Comparison of ENCODE assay signal across 26 cellular contexts in the genomic region with DNA sequence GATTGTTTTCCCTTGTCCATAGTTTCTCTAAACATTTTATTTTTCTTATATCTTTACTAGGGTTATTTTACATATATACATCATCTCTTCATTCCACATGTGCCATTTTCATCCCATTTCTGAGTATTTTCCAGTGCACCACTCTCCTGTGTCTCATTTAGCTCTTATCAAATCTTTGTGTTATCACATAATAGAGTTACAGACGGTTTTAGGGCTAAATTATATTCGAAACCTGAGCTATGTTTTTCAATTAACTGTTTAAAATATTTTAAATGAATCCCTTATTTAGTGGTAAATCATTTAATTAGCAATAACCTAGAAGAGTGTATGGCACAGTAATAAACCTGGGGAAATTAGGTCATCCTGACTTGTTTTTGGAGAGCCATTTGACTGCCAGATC.
"Had no signal": no experiment of that assay in that cellular context is flagged by ENCODE, and none has a peak within 500 bp of the region (broad histone marks: within the 10 kb centered on the region; RNA-seq: fewer than 3 reads in every experiment).

No MANE protein-coding gene starts in this region.

- ATAC-seq: stimulated activated effector memory CD8-positive, alpha-beta T cell treated with anti-CD3 and anti-CD28 coated beads, Interleukin-12 subunit alpha, Interleukin-12 subunit beta, amount 100 ng/mL, for 72 hours; stimulated activated memory B cell treated with anti-CD40 and anti-IgM and Interleukin-4, amounts not matched to agents 10 μg/mL and 1 μg/mL and 100 μg/mL, for 72 hours; stimulated activated naive B cell treated with anti-CD40 and anti-IgM and Interleukin-4, amounts not matched to agents 10 μg/mL and 1 μg/mL and 100 μg/mL, for 72 hours; stimulated activated naive CD8-positive, alpha-beta T cell treated with anti-CD3 and anti-CD28 coated beads, Interleukin-15, amount 100 ng/mL, for 72 hours; stimulated activated naive CD8-positive, alpha-beta T cell treated with anti-CD3 and anti-CD28 coated beads, Interleukin-15, Interleukin-2, amounts not matched to agents 100 U/mL and 50 U/mL, for 24 hours; upper lobe of right lung had no signal

- H3K4me3 ChIP-seq: stomach, suprapubic skin, testis, thoracic aorta, thyroid gland, tibial artery, tibial nerve, transverse colon, upper lobe of left lung, upper lobe of right lung, uterus, vagina had no signal

- H3K36me3 ChIP-seq: stomach, suprapubic skin, thoracic aorta, thyroid gland, tibial artery, tibial nerve, transverse colon, upper lobe of left lung, upper lobe of right lung, uterus, vagina had no signal

- H3K27me3 ChIP-seq: stomach, suprapubic skin, testis, thyroid gland, tibial artery, tibial nerve, transverse colon, upper lobe of left lung, upper lobe of right lung, uterus, vagina had no signal

- DNase-seq: stimulated activated CD4-positive, alpha-beta T cell treated with anti-CD3 and anti-CD28 coated beads, Interleukin-2, amount 100 ng/mL, for 48 hours; stimulated activated CD4-positive, alpha-beta T cell treated with anti-CD3 and anti-CD28 coated beads, Interleukin-4, amount 100 ng/mL, for 1 hour; stimulated activated CD4-positive, alpha-beta T cell treated with anti-CD3 and anti-CD28 coated beads, Interleukin-4, amount 100 ng/mL, for 24 hours; stimulated activated CD4-positive, alpha-beta T cell treated with anti-CD3 and anti-CD28 coated beads, Interleukin-4, amount 100 ng/mL, for 4 hours; stimulated activated CD8-positive, alpha-beta memory T cell treated with anti-CD3 and anti-CD28 coated beads, Interleukin-4, amount 100 ng/mL, for 48 hours; stimulated activated naive B cell treated with anti-CD40 and anti-IgM and Interleukin-4, amounts not matched to agents 10 μg/mL and 1 μg/mL and 100 μg/mL, for 72 hours; stimulated activated naive CD4-positive, alpha-beta T cell; stimulated activated naive CD4-positive, alpha-beta T cell treated with Interleukin-2 at 50 U/mL for 16 hours; stimulated activated naive CD8-positive, alpha-beta T cell treated with anti-CD3 and anti-CD28 coated beads, Interleukin-15, amount 100 ng/mL, for 72 hours; stimulated activated naive CD8-positive, alpha-beta T cell treated with anti-CD3 and anti-CD28 coated beads, Interleukin-15, Interleukin-2, amounts not matched to agents 100 U/mL and 50 U/mL, for 24 hours; stomach; substantia nigra; testis; thyroid gland; tibial artery; transverse colon; trophoblast cell; upper lobe of left lung; upper lobe of right lung; uterus had no signal

- H3K4me1 ChIP-seq: stomach, suprapubic skin, testis, thyroid gland, tibial artery, transverse colon, upper lobe of left lung, upper lobe of right lung, uterus, vagina had no signal

- H3K27ac ChIP-seq: stomach, suprapubic skin, testis, thoracic aorta, thyroid gland, tibial artery, tibial nerve, transverse colon, upper lobe of left lung, upper lobe of right lung, uterus, vagina had no signal

- H3K9me3 ChIP-seq: stomach, suprapubic skin, testis, thoracic aorta, thyroid gland, tibial artery, tibial nerve, transverse colon, upper lobe of left lung, upper lobe of right lung, uterus, vagina had no signal
